In the genomic region with DNA sequence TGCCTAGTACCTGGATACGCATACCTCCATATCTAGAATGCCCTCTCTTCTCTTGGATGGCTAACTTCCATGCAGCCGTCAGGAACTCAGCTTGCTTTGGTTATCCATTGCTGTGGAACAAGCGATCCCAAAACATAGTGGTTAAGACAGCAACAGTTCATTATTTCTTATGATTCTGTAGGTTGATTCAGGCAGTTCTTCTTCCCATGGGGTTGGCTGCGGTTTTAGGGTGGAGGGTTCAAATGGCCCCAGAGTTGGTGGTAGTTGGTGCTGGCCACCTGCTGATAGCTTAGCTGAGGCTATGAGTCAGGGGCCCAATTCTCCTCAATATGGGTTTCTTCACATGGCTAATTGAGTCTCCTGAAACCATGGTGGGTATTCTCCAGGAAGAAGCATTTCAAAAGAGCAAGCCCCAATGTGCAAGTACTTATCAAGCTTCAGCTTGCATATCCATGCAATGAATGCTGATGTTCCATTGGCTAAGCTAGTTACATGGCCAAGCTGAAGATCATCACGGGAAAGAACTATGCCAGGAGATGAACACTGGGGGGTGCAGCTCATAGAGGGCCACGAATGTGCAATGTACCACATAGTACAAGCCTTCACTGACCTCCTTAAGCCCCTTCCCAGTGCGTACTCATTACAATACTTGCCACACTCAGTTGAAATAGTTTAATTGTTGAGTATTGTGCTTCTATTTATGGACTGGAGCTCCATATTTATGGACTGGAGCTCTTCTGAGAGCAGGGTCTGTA, we compare ENCODE assay signal across 13 cellular contexts.
"Had no signal": no experiment of that assay in that cellular context is flagged by ENCODE, and none has a peak within 500 bp of the region (broad histone marks: within the 10 kb centered on the region; RNA-seq: fewer than 3 reads in every experiment).

No MANE protein-coding gene starts in this region.

- H3K4me3 ChIP-seq: gastroesophageal sphincter, neural progenitor cell, ovary, stomach had no signal

- H3K4me2 ChIP-seq: neural progenitor cell had no signal

- H3K36me3 ChIP-seq: gastroesophageal sphincter, neural progenitor cell, ovary, stomach had no signal

- H3K27me3 ChIP-seq: gastroesophageal sphincter, ovary, stomach had no signal

- H3K9me3 ChIP-seq: gastroesophageal sphincter, ovary, stomach had no signal

- ATAC-seq: activated CD8-positive, alpha-beta T cell treated with anti-CD3 and anti-CD28 coated beads for 36 hours; activated T-helper 17 cell treated with anti-CD3 and anti-CD28 coated beads, Interleukin-2, amount 50 U/mL, for 72 hours; gastroesophageal sphincter had no signal

- H3K4me1 ChIP-seq: neural progenitor cell had no signal

- H3K9ac ChIP-seq: neural progenitor cell had no signal

- H2AFZ ChIP-seq: neural progenitor cell had no signal

- H3K27ac ChIP-seq: neural progenitor cell, ovary had no signal

- DNase-seq: activated CD4-positive, alpha-beta T cell treated with anti-CD3 and anti-CD28 coated beads for 1 hour; activated CD8-positive, alpha-beta T cell treated with anti-CD3 and anti-CD28 coated beads for 36 hours; activated T-cell treated with anti-CD3 and anti-CD28 coated beads for 4 hours; caudate nucleus; effector memory CD4-positive, alpha-beta T cell; kidney; stimulated activated CD4-positive, alpha-beta T cell treated with anti-CD3 and anti-CD28 coated beads, Interleukin-15, amount 100 ng/mL, for 24 hours; stimulated activated CD4-positive, alpha-beta T cell treated with anti-CD3 and anti-CD28 coated beads, Interleukin-4, amount 100 ng/mL, for 4 hours; stomach had no signal
